ENCODE assay signal across 8 cellular contexts in genomic region chr7:130560972-130561371, GRCh38.
DNase-seq lines count a peak whose midpoint lies in the region; ATAC-seq and TF ChIP-seq lines count a peak whose summit lies in the region.

No MANE protein-coding gene starts in this region.

- in situ Hi-C loops in GM13977 (cut with MboI; ENCODE audit: low pct_unique_long_range_greater_than_20kb, low sequenced_read_pairs, unreplicated experiment): no loop called here

- no peak overlapping the region for H3K4me2 ChIP-seq in OCI-LY3 (ENCODE audit: low read length)

- no peaks in the 10 kb centered on the region for H3K79me2 ChIP-seq in OCI-LY3 (ENCODE audit: low read length)

- peaks cover 5% of the 10 kb centered on the region for H3K36me3 ChIP-seq in OCI-LY3 (replicated peaks; ENCODE audit: low read depth, low read length)
- no peaks in the 10 kb centered on the region for H3K36me3 ChIP-seq in H7 (replicated peaks; ENCODE audit: control insufficient read depth, insufficient read depth, low read length)

- TF ChIP-seq CTCF in AG10803 (conservative IDR thresholded peaks at IDR 0.05; ENCODE audit: low read length): peak; percentile 56
- TF ChIP-seq CTCF in GM13977 (IDR thresholded peaks at IDR 0.05; ENCODE audit: extremely low read depth, insufficient read depth, missing control alignments): peak; percentile 35
- TF ChIP-seq CTCF in OCI-LY3 (IDR thresholded peaks at IDR 0.05; ENCODE audit: low read depth, low read length): peak; percentile 43

- H3K27me3 ChIP-seq in OCI-LY3 (ENCODE audit: low read depth, low read length) (no peaks in the 10 kb centered on the region), H7 (ENCODE audit: control insufficient read depth, insufficient read depth, low read length) (no peaks in the 10 kb centered on the region)

- DNase-seq in AG10803 (ENCODE audit: low read depth) (peak; percentile 53), GM13977 (ENCODE audit: low spot score) (peak; percentile 70), fibroblast of the conjunctiva (ENCODE audit: low read depth) (peak; percentile 8), H7 (no peak), substantia nigra (lab: John Stamatoyannopoulos, UW) (no peak)
- DNase-seq in stimulated activated CD4-positive, alpha-beta T cell treated with anti-CD3 and anti-CD28 coated beads, Interleukin-4, amount 100 ng/mL, for 4 hours: no peak

- H3K4me1 ChIP-seq in OCI-LY3 (ENCODE audit: low read length): peaks cover 7% of the 10 kb centered on the region

- H3K4me3 ChIP-seq in AG10803 (ENCODE audit: low read length) (no peak overlapping the region), OCI-LY3 (ENCODE audit: low read length) (no peak overlapping the region), H7 (ENCODE audit: insufficient read depth, low read depth, low read length) (no peak overlapping the region)

- no peak overlapping the region for H3K27ac ChIP-seq in OCI-LY3 (ENCODE audit: low read length)
- H3K27ac ChIP-seq in substantia nigra (ENCODE audit: low read depth, low read length, poor library complexity, severe bottlenecking): no peak overlapping the region

- H2AFZ ChIP-seq in OCI-LY3 (ENCODE audit: low read depth, low read length): no peak overlapping the region

- 0 out of 2 replicates have a peak, but pooled peaks cover 6% of the 10 kb centered on the region for H3K9me3 ChIP-seq in OCI-LY3 (ENCODE audit: insufficient read depth, low read length)

- peak; percentile 57 for ATAC-seq in HG03097 (IDR thresholded peaks at IDR 0.05; ENCODE audit: low FRiP score, unreplicated experiment)

- H4K20me1 ChIP-seq in OCI-LY3 (ENCODE audit: insufficient read depth, low read length): no peaks in the 10 kb centered on the region

- H3K9ac ChIP-seq in OCI-LY3 (ENCODE audit: low read length): no peak overlapping the region

Comparison
In these comparisons a context has a peak if more than half of its experiments do, and no peak if none do; other contexts are left out.
1. DNase-seq: peak in AG10803 (single experiment), GM13977 (single experiment) and fibroblast of the conjunctiva (single experiment); none in H7 (single experiment), substantia nigra (0 of 49) and stimulated activated CD4-positive, alpha-beta T cell treated with anti-CD3 and anti-CD28 coated beads, Interleukin-4, amount 100 ng/mL, for 4 hours (0 of 2).
2. Peak in every context shown above with its lines, with median percentiles within 50 percentile points of each other: CTCF ChIP-seq.